ENCODE assay signal across 32 cellular contexts in genomic region chr22:29491012-29491411, GRCh38. TPM values are rescaled to one million over a fixed set of nuclear protein-coding genes. Genes with fewer than 3 reads are reported as not detected.
"Had no signal": no experiment of that assay in that cellular context is flagged by ENCODE, and none has a peak within 500 bp of the region (broad histone marks: within the 10 kb centered on the region; RNA-seq: fewer than 3 reads in every experiment).

No MANE protein-coding gene starts in this region.

- H3K9me3 ChIP-seq: testis, thoracic aorta, thyroid gland, tibial artery, transverse colon, upper lobe of left lung, upper lobe of right lung, uterus, vagina had no signal

- H3K4me3 Mint-ChIP-seq: stimulated activated effector memory CD8-positive, alpha-beta T cell treated with anti-CD3 and anti-CD28 coated beads, Interleukin-12 subunit alpha, Interleukin-12 subunit beta, amount 100 ng/mL, for 72 hours; stimulated activated naive CD8-positive, alpha-beta T cell treated with anti-CD3 and anti-CD28 coated beads, Interleukin-15, amount 100 ng/mL, for 72 hours; stimulated activated naive CD8-positive, alpha-beta T cell treated with anti-CD3 and anti-CD28 coated beads, Interleukin-15, Interleukin-2, amounts not matched to agents 100 ng/mL and 50 ng/mL, for 24 hours; type B pancreatic cell had no signal

- ATAC-seq: stimulated activated effector memory CD8-positive, alpha-beta T cell treated with anti-CD3 and anti-CD28 coated beads, Interleukin-12 subunit alpha, Interleukin-12 subunit beta, amount 100 ng/mL, for 72 hours; stimulated activated memory B cell treated with anti-CD40 and anti-IgM and Interleukin-4, amounts not matched to agents 10 μg/mL and 1 μg/mL and 100 μg/mL, for 72 hours; stimulated activated naive B cell treated with anti-CD40 and anti-IgM and Interleukin-4, amounts not matched to agents 10 μg/mL and 1 μg/mL and 100 μg/mL, for 72 hours; stimulated activated naive CD8-positive, alpha-beta T cell treated with anti-CD3 and anti-CD28 coated beads, Interleukin-15, amount 100 ng/mL, for 72 hours; stimulated activated naive CD8-positive, alpha-beta T cell treated with anti-CD3 and anti-CD28 coated beads, Interleukin-15, Interleukin-2, amounts not matched to agents 100 U/mL and 50 U/mL, for 24 hours; upper lobe of right lung had no signal

- H3K4me3 ChIP-seq: stomach, suprapubic skin, testis, thoracic aorta, thyroid gland, tibial artery, tibial nerve, transverse colon, upper lobe of left lung, upper lobe of right lung, uterus, vagina had no signal

- H3K9me3 Mint-ChIP-seq: stimulated activated effector memory CD8-positive, alpha-beta T cell treated with anti-CD3 and anti-CD28 coated beads, Interleukin-12 subunit alpha, Interleukin-12 subunit beta, amount 100 ng/mL, for 72 hours; stimulated activated naive CD8-positive, alpha-beta T cell treated with anti-CD3 and anti-CD28 coated beads, Interleukin-15, Interleukin-2, amounts not matched to agents 100 ng/mL and 50 ng/mL, for 24 hours had no signal

- H3K4me1 ChIP-seq: stomach, suprapubic skin, testis, thyroid gland, tibial artery, tibial nerve, transverse colon, upper lobe of left lung, upper lobe of right lung, uterus, vagina had no signal

- H3K4me1 Mint-ChIP-seq: stimulated activated effector memory CD8-positive, alpha-beta T cell treated with anti-CD3 and anti-CD28 coated beads, Interleukin-12 subunit alpha, Interleukin-12 subunit beta, amount 100 ng/mL, for 72 hours; stimulated activated naive CD8-positive, alpha-beta T cell treated with anti-CD3 and anti-CD28 coated beads, Interleukin-15, amount 100 ng/mL, for 72 hours had no signal

- H3K27ac Mint-ChIP-seq: stimulated activated effector memory CD8-positive, alpha-beta T cell treated with anti-CD3 and anti-CD28 coated beads, Interleukin-12 subunit alpha, Interleukin-12 subunit beta, amount 100 ng/mL, for 72 hours; stimulated activated naive B cell treated with anti-CD40 and anti-IgM and Interleukin-4, amounts not matched to agents 10 μg/mL and 1 μg/mL and 100 μg/mL, for 72 hours; stimulated activated naive CD8-positive, alpha-beta T cell treated with anti-CD3 and anti-CD28 coated beads, Interleukin-15, Interleukin-2, amounts not matched to agents 100 ng/mL and 50 ng/mL, for 24 hours; type B pancreatic cell had no signal

- H3K27me3 Mint-ChIP-seq: stimulated activated naive CD8-positive, alpha-beta T cell treated with anti-CD3 and anti-CD28 coated beads, Interleukin-15, amount 100 ng/mL, for 72 hours; stimulated activated naive CD8-positive, alpha-beta T cell treated with anti-CD3 and anti-CD28 coated beads, Interleukin-15, Interleukin-2, amounts not matched to agents 100 ng/mL and 50 ng/mL, for 24 hours had no signal

- DNase-seq: stimulated activated CD4-positive, alpha-beta T cell treated with anti-CD3 and anti-CD28 coated beads, Interleukin-2, amount 100 ng/mL, for 48 hours; stimulated activated CD4-positive, alpha-beta T cell treated with anti-CD3 and anti-CD28 coated beads, Interleukin-4, amount 100 ng/mL, for 1 hour; stimulated activated CD4-positive, alpha-beta T cell treated with anti-CD3 and anti-CD28 coated beads, Interleukin-4, amount 100 ng/mL, for 24 hours; stimulated activated CD4-positive, alpha-beta T cell treated with anti-CD3 and anti-CD28 coated beads, Interleukin-4, amount 100 ng/mL, for 4 hours; stimulated activated CD8-positive, alpha-beta memory T cell treated with anti-CD3 and anti-CD28 coated beads, Interleukin-4, amount 100 ng/mL, for 48 hours; stimulated activated naive B cell treated with anti-CD40 and anti-IgM and Interleukin-4, amounts not matched to agents 10 μg/mL and 1 μg/mL and 100 μg/mL, for 72 hours; stimulated activated naive CD4-positive, alpha-beta T cell; stimulated activated naive CD4-positive, alpha-beta T cell treated with Interleukin-2 at 50 U/mL for 16 hours; stimulated activated naive CD8-positive, alpha-beta T cell treated with anti-CD3 and anti-CD28 coated beads, Interleukin-15, amount 100 ng/mL, for 72 hours; stimulated activated naive CD8-positive, alpha-beta T cell treated with anti-CD3 and anti-CD28 coated beads, Interleukin-15, Interleukin-2, amounts not matched to agents 100 U/mL and 50 U/mL, for 24 hours; stomach; substantia nigra; testis; thyroid gland; tibial artery; transverse colon; trophoblast cell; upper lobe of left lung; upper lobe of right lung; uterus had no signal

- H3K36me3 ChIP-seq: stomach, suprapubic skin, thoracic aorta, thyroid gland, tibial artery, transverse colon, upper lobe of left lung, upper lobe of right lung, uterus, vagina had no signal

RNA-seq across cellular contexts. Expression of gene RFPL1, which starts 52.6 kb away (rescaled TPM):
- total RNA-seq: stomach, subcutaneous adipose tissue, temporal lobe, thoracic aorta, thyroid gland, tibial nerve, transverse colon, upper lobe of left lung, upper lobe of right lung, ureter, urinary bladder, uterus, vagina had no signal
- polyA plus RNA-seq: stomach, urinary bladder had no signal
